ENCODE assay signal across 27 cellular contexts in the genomic region with DNA sequence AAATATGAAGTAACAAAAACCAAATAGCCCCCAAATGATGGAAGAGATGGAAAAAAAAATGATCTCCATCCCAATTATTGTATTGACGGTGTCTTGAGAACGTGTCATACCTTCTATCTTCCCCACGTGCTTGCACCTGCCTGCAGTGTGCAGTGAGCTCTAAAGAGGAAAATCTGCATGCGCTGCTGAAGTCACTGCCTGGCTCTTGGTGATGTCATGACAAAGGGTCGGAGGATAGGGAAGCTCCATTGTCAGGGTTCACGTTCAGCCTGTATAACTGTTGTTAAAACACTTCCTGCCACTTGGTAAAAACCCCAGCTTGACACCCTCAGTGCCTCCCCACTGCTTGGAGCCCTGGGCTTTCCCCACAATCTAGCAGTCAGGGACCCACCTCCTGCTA.
A peak's percentile ranks its signal among the peaks of the same experiment; 100 is the strongest.
DNase-seq lines count a peak whose midpoint lies in the region; ATAC-seq, FAIRE-seq and TF ChIP-seq lines count a peak whose summit lies in the region.
"Had no signal": no experiment of that assay in that cellular context is flagged by ENCODE, and none has a peak within 500 bp of the region (broad histone marks: within the 10 kb centered on the region; RNA-seq: fewer than 3 reads in every experiment).

No MANE protein-coding gene starts in this region.

- no peaks in the 10 kb centered on the region for H4K20me1 ChIP-seq in K562 (replicated peaks; ENCODE audit: control insufficient read depth, insufficient read depth, low read length)
- H4K20me1 ChIP-seq: BLaER1 had no signal

- H3K36me3 Mint-ChIP-seq in endodermal cell (ENCODE audit: low read depth), result no peaks in the 10 kb centered on the region
- H3K36me3 Mint-ChIP-seq: CD14-positive monocyte; CD4-positive, alpha-beta memory T cell; CD4-positive, CD25-positive, alpha-beta regulatory T cell; CD8-positive, alpha-beta memory T cell had no signal

- H3K27ac ChIP-seq in heart right ventricle (no peak overlapping the region), K562 (ENCODE audit: extremely low read depth, low read depth, low read length) (no peak overlapping the region), endodermal cell (ENCODE audit: low read depth, low read length) (no peak overlapping the region)
- H3K27ac ChIP-seq: 22Rv1, A549, BLaER1 had no signal

- POLR2A ChIA-PET in K562 (lab: Yijun Ruan, JAX), result no interaction called here

- 73 to 78% methylated on average over 6 of the region's 6 CpGs for WGBS in heart right ventricle, 2 donors
- WGBS in K562 (ENCODE audit: insufficient coverage, low coverage, missing lambda C conversion rate), result 29% methylated on average over 6 of the region's 6 CpGs
- 85 to 91% methylated on average over 5 to 6 of the region's 6 CpGs for WGBS in endodermal cell (ENCODE audit: insufficient coverage in 1 of 2, insufficient read length in 1 of 2), 2 experiments

- no peak for TF ChIP-seq EP300 in K562 (IDR thresholded peaks at IDR 0.05; ENCODE audit: low read length)

- no peak for FAIRE-seq in K562 (lab: Jason Lieb, UNC)
- FAIRE-seq: A549, GM12878, GM12892, GM18507 had no signal

- in situ Hi-C loops in K562 (cut with MboI), result no loop called here

- no peak overlapping the region for H3K4me3 ChIP-seq in heart right ventricle
- no peak overlapping the region for H3K4me3 ChIP-seq in K562
- no peak overlapping the region for H3K4me3 ChIP-seq in endodermal cell (ENCODE audit: low read length)
- H3K4me3 ChIP-seq: A549, BLaER1, GM12878 had no signal

- TF ChIP-seq CTCF in heart right ventricle (IDR thresholded peaks at IDR 0.05) (no peak), K562 (IDR thresholded peaks at IDR 0.05 in 2 of 3, conservative IDR thresholded peaks at IDR 0.05 in 1 of 3; ENCODE audit: insufficient read depth in 2 of 3, low read depth in 1 of 3, low read length in 3 of 3) (no peak), endodermal cell (conservative IDR thresholded peaks at IDR 0.05) (no peak)

- no peaks in the 10 kb centered on the region for H3K4me1 Mint-ChIP-seq in endodermal cell
- H3K4me1 Mint-ChIP-seq: CD14-positive monocyte; CD4-positive, alpha-beta memory T cell; CD4-positive, CD25-positive, alpha-beta regulatory T cell; CD8-positive, alpha-beta memory T cell had no signal

- no peaks in the 10 kb centered on the region for H3K9me1 ChIP-seq in K562 (ENCODE audit: control insufficient read depth, insufficient read depth, low read length)

- ATAC-seq in heart right ventricle (no peak), K562 (peak; percentile 65), HG03095 (IDR thresholded peaks at IDR 0.05; ENCODE audit: unreplicated experiment) (no peak)
- ATAC-seq: A549, GM12878 had no signal

- intact Hi-C loops in cardiac septum (cut with DNase I), result no loop called here
- intact Hi-C loops in heart right ventricle (cut with DNase I), result no loop called here
- intact Hi-C loops in K562 (cut with micrococcal nuclease), result no loop called here

- no peak overlapping the region for H3K4me2 ChIP-seq in K562 (ENCODE audit: insufficient read depth, low read length)
- H3K4me2 ChIP-seq: A549, BLaER1 had no signal

- 0 out of 2 replicates have a peak overlapping the region, but pooled peaks have one; percentile 50 for H2AFZ ChIP-seq in K562 (ENCODE audit: low read depth, low read length)

- no TSS peak for BruUV-seq in K562 (replicated peaks; lab: Mats Ljungman, UMichigan)

- H3K36me3 ChIP-seq in heart right ventricle (no peaks in the 10 kb centered on the region), K562 (ENCODE audit: control insufficient read depth, insufficient read depth, low read length) (no peaks in the 10 kb centered on the region), endodermal cell (ENCODE audit: control insufficient read depth, insufficient read depth, low read length) (no peaks in the 10 kb centered on the region)
- H3K36me3 ChIP-seq: BE2C, BLaER1 had no signal

- H3K79me2 ChIP-seq in K562 (ENCODE audit: control insufficient read depth, insufficient read depth, low read length), result no peaks in the 10 kb centered on the region

- CTCF ChIA-PET in K562 (lab: Yijun Ruan, JAX; ENCODE audit: low intra/inter-chr PET ratio), result no interaction called here

- H3K9me3 ChIP-seq in heart right ventricle, result no peaks in the 10 kb centered on the region
- H3K9me3 ChIP-seq in K562 (replicated peaks; ENCODE audit: control insufficient read depth, insufficient read depth, low read depth, low read length), result no peaks in the 10 kb centered on the region
- no peaks in the 10 kb centered on the region for H3K9me3 ChIP-seq in endodermal cell (ENCODE audit: control insufficient read depth, low read length)
- H3K9me3 ChIP-seq: A549, BE2C, BLaER1 had no signal

- no peak overlapping the region for H3K27ac Mint-ChIP-seq in endodermal cell
- H3K27ac Mint-ChIP-seq: CD14-positive monocyte; CD4-positive, alpha-beta memory T cell; CD4-positive, CD25-positive, alpha-beta regulatory T cell; CD8-positive, alpha-beta memory T cell had no signal

- DNase-seq in cardiac septum (ENCODE audit: low spot score) (peak; percentile 63), heart right ventricle (no peak), K562 (ENCODE audit: extremely low read depth in 1 of 4, low spot score in 3 of 4) (no peak), endodermal cell (peak; percentile 24)
- DNase-seq in stimulated activated CD4-positive, alpha-beta T cell treated with anti-CD3 and anti-CD28 coated beads, Interleukin-4, amount 100 ng/mL, for 24 hours, result no peak
- DNase-seq: ACHN; BE2C; C1 segment of cervical spinal cord; CD4-positive, alpha-beta memory T cell; CD4-positive, CD25-positive, alpha-beta regulatory T cell; CD8-positive, alpha-beta memory T cell; COR-L47; DMS 273 treated with DMSO at 0.1 percent for 48 hours; DMS153; DMS53; DMS79; DND-41; EL; GDM1 had no signal

- no peak overlapping the region for H3K4me3 Mint-ChIP-seq in endodermal cell
- H3K4me3 Mint-ChIP-seq: CD14-positive monocyte; CD4-positive, alpha-beta memory T cell; CD4-positive, CD25-positive, alpha-beta regulatory T cell; CD8-positive, alpha-beta memory T cell had no signal

- no peaks in the 10 kb centered on the region for H3K4me1 ChIP-seq in heart right ventricle
- H3K4me1 ChIP-seq in K562 (replicated peaks in 1 of 2; ENCODE audit: control insufficient read depth in 2 of 2, insufficient read depth in 2 of 2, low read length in 2 of 2), result no peaks in the 10 kb centered on the region; a peak in 2 of 5 replicates
- no peaks in the 10 kb centered on the region for H3K4me1 ChIP-seq in endodermal cell (ENCODE audit: control insufficient read depth, insufficient read depth, low read length)
- H3K4me1 ChIP-seq: A549, BE2C had no signal

- peaks cover 0 to 21% (median 0%) of the 10 kb centered on the region in 7 donors for H3K27me3 ChIP-seq in heart right ventricle
- peaks cover 0 to 10% of the 10 kb centered on the region in 2 experiments; a peak in 1 of 5 replicates for H3K27me3 ChIP-seq in K562 (ENCODE audit: control insufficient read depth in 2 of 2, insufficient read depth in 2 of 2, low read length in 2 of 2)
- H3K27me3 ChIP-seq in endodermal cell (ENCODE audit: control insufficient read depth, insufficient read depth, low read length, poor library complexity, severe bottlenecking), result no peaks in the 10 kb centered on the region
- H3K27me3 ChIP-seq: BE2C, BLaER1 had no signal

- H3K27me3 Mint-ChIP-seq in endodermal cell (ENCODE audit: insufficient read depth), result peaks cover 3% of the 10 kb centered on the region

- TF ChIP-seq POLR2A in K562 (conservative IDR thresholded peaks at IDR 0.05), result no peak

- TF ChIP-seq RAD21 in K562 (CRISPR knock-in tag; conservative IDR thresholded peaks at IDR 0.05 in 1 of 2, IDR thresholded peaks at IDR 0.05 in 1 of 2), result no peak

- no peaks in the 10 kb centered on the region for H3K9me3 Mint-ChIP-seq in endodermal cell
- H3K9me3 Mint-ChIP-seq: CD4-positive, CD25-positive, alpha-beta regulatory T cell had no signal

- H3K9ac ChIP-seq in K562 (ENCODE audit: insufficient read depth in 1 of 2, low read depth in 2 of 2, low read length in 2 of 2) (no peak overlapping the region), endodermal cell (ENCODE audit: extremely low read depth, low read length, poor library complexity, severe bottlenecking) (no peak overlapping the region)
- H3K9ac ChIP-seq: BLaER1 had no signal

TF ChIP-seq in K562, 482 proteins besides CTCF, POLR2A, EP300 and RAD21:
- no peak for TF ChIP-seq GTF2E2 (tag; IDR thresholded peaks at IDR 0.05)

Comparison
In these comparisons a context has a peak if more than half of its experiments do, and no peak if none do; other contexts are left out.
1. DNase-seq: peak in cardiac septum (single experiment) and endodermal cell (single experiment); none in heart right ventricle (0 of 2), K562 (0 of 4) and stimulated activated CD4-positive, alpha-beta T cell treated with anti-CD3 and anti-CD28 coated beads, Interleukin-4, amount 100 ng/mL, for 24 hours (single experiment).